11 cellular contexts compared by ENCODE assay signal in the genomic region with DNA sequence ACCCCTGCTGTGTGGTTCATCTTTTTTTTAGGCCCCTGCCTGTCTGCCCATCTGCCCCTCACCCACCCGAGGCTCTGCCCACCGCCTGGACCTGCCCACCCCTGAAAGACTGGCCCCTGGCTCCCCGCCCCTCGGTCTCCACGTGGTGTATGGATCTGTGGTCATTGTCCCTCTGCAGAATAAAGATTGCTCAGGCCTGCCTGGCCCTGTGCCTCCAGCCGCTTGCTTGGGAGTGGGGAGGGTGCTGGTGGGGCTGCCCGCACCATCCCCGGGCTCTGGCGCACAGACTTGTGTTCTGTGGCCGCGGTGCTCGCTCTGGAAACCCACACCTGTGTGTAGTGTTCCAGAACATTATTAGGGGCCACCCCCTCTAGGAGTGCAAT. TPM values are rescaled to one million over a fixed set of nuclear protein-coding genes. Genes with fewer than 3 reads are reported as not detected.
A peak's percentile ranks its signal among the peaks of the same experiment; 100 is the strongest.
DNase-seq lines count a peak whose midpoint lies in the region; ATAC-seq and TF ChIP-seq lines count a peak whose summit lies in the region.
"Had no signal": no experiment of that assay in that cellular context is flagged by ENCODE, and none has a peak within 500 bp of the region (broad histone marks: within the 10 kb centered on the region; RNA-seq: fewer than 3 reads in every experiment).

No MANE protein-coding gene starts in this region.

- ATAC-seq in activated T-cell treated with anti-CD3 and anti-CD28 coated beads, Interleukin-2, amount 50 U/mL, for 72 hours (replicated peaks in 1 of 2), result no peak
- ATAC-seq in central memory CD8-positive, alpha-beta T cell (replicated peaks; ENCODE audit: extremely low read depth, poor library complexity, severe bottlenecking), result no peak
- ATAC-seq in natural killer cell (no peak), HG03354 (IDR thresholded peaks at IDR 0.05; ENCODE audit: poor library complexity, severe bottlenecking, unreplicated experiment) (no peak), HG03025 (IDR thresholded peaks at IDR 0.05; ENCODE audit: low FRiP score, unreplicated experiment) (no peak)

- H3K4me1 Mint-ChIP-seq in activated T-cell treated with anti-CD3 and anti-CD28 coated beads, Interleukin-2, amount 50 U/mL, for 72 hours (ENCODE audit: low read depth), result peaks cover 15% of the 10 kb centered on the region
- peaks cover 13% of the 10 kb centered on the region for H3K4me1 Mint-ChIP-seq in central memory CD8-positive, alpha-beta T cell
- peaks cover 7 to 25% of the 10 kb centered on the region in 2 donors for H3K4me1 Mint-ChIP-seq in natural killer cell

- no peak for TF ChIP-seq CTCF in natural killer cell (IDR thresholded peaks at IDR 0.05)

- H3K36me3 Mint-ChIP-seq in activated T-cell treated with anti-CD3 and anti-CD28 coated beads, Interleukin-2, amount 50 U/mL, for 72 hours (ENCODE audit: insufficient read depth in 2 of 2), result peaks cover 0 to 5% of the 10 kb centered on the region in 2 donors
- peaks cover 27% of the 10 kb centered on the region for H3K36me3 Mint-ChIP-seq in central memory CD8-positive, alpha-beta T cell (ENCODE audit: insufficient read depth)
- H3K36me3 Mint-ChIP-seq in natural killer cell, result no peaks in the 10 kb centered on the region

- peak overlapping the region; percentile 70 for H3K27ac ChIP-seq in temporal lobe (ENCODE audit: low read depth, low read length)

- no peak for DNase-seq in activated T-cell treated with anti-CD3 and anti-CD28 coated beads, Interleukin-2, amount 50 U/mL, for 72 hours
- DNase-seq in activated T-cell treated with anti-CD3 and anti-CD28 coated beads, Interleukin-2, amount 50 U/mL, for 1 hour, result no peak
- no peak for DNase-seq in central memory CD8-positive, alpha-beta T cell (ENCODE audit: low spot score in 2 of 2)
- DNase-seq in natural killer cell (no peak), NCI-H2107 treated with DMSO at 0.1 percent for 48 hours (lab: John Stamatoyannopoulos, UW; ENCODE audit: unreplicated experiment) (no peak)
- DNase-seq: islet precursor cell; NCI-H2107; stimulated activated CD4-positive, alpha-beta T cell treated with anti-CD3 and anti-CD28 coated beads, Interleukin-4, amount 100 ng/mL, for 24 hours had no signal

- no peaks in the 10 kb centered on the region for H3K9me3 Mint-ChIP-seq in activated T-cell treated with anti-CD3 and anti-CD28 coated beads, Interleukin-2, amount 50 U/mL, for 72 hours
- no peaks in the 10 kb centered on the region for H3K9me3 Mint-ChIP-seq in central memory CD8-positive, alpha-beta T cell
- H3K9me3 Mint-ChIP-seq in natural killer cell, result no peaks in the 10 kb centered on the region

- peak overlapping the region; percentile 33 to 40 for H3K4me3 Mint-ChIP-seq in activated T-cell treated with anti-CD3 and anti-CD28 coated beads, Interleukin-2, amount 50 U/mL, for 72 hours
- H3K4me3 Mint-ChIP-seq in central memory CD8-positive, alpha-beta T cell, result peak overlapping the region; percentile 57
- H3K4me3 Mint-ChIP-seq in natural killer cell, result peak overlapping the region; percentile 79

- H3K27ac Mint-ChIP-seq in activated T-cell treated with anti-CD3 and anti-CD28 coated beads, Interleukin-2, amount 50 U/mL, for 72 hours, result peak overlapping the region; percentile 71
- H3K27ac Mint-ChIP-seq in central memory CD8-positive, alpha-beta T cell (ENCODE audit: low read depth), result peak overlapping the region; percentile 69
- peak overlapping the region; percentile 62 to 71 for H3K27ac Mint-ChIP-seq in natural killer cell

- no peaks in the 10 kb centered on the region for H3K27me3 Mint-ChIP-seq in activated T-cell treated with anti-CD3 and anti-CD28 coated beads, Interleukin-2, amount 50 U/mL, for 72 hours (ENCODE audit: low read depth)
- no peaks in the 10 kb centered on the region for H3K27me3 Mint-ChIP-seq in central memory CD8-positive, alpha-beta T cell
- H3K27me3 Mint-ChIP-seq in natural killer cell (ENCODE audit: low read depth in 2 of 2), result no peaks in the 10 kb centered on the region

- intact Hi-C loops in natural killer cell (cut with micrococcal nuclease), result loop anchor here (5.0 kb wide), 1 partner anchor 147 kb away; no protein-coding TSS in a partner anchor

RNA-seq across cellular contexts. Expression of gene MAP1LC3A, which starts 1.6 kb away (rescaled TPM):
- total RNA-seq in activated T-cell treated with anti-CD3 and anti-CD28 coated beads, Interleukin-2, amount 50 U/mL, for 72 hours, result 1 to 10 TPM; 3.7 to 5.2 TPM
- total RNA-seq in natural killer cell (10 to 100 TPM; 12.7 to 20.4 (median 19.8) TPM), temporal lobe (49.2 TPM)

RNA-seq across cellular contexts. Expression of gene DYNLRB1, which starts 43.9 kb away (rescaled TPM):
- 10 to 100 TPM; 70.5 to 75.9 TPM for total RNA-seq in activated T-cell treated with anti-CD3 and anti-CD28 coated beads, Interleukin-2, amount 50 U/mL, for 72 hours
- total RNA-seq in natural killer cell (10 to 100 TPM; 58.7 to 65.5 (median 61.4) TPM), temporal lobe (28.0 TPM)
